Comparison of ENCODE assay signal across 8 cellular contexts in genomic region chr13:112942689-112943308, GRCh38. TPM values are rescaled to one million over a fixed set of nuclear protein-coding genes. Genes with fewer than 3 reads are reported as not detected.
DNase-seq lines count a peak whose midpoint lies in the region; ATAC-seq and TF ChIP-seq lines count a peak whose summit lies in the region.

No MANE protein-coding gene starts in this region.

- 2 to 4% methylated on average over 9 to 17 of the region's 18 CpGs for WGBS in testis, 2 donors

- ATAC-seq in HG02588 (IDR thresholded peaks at IDR 0.05; ENCODE audit: unreplicated experiment) (peak; percentile 92), SK-N-SH treated with all-trans-retinoic acid at 6 μM for 48 hours (peak; percentile 97), Right ventricle myocardium inferior (peak; percentile 96)

- peak overlapping the region; percentile 76 for H3K4me3 Mint-ChIP-seq in activated naive CD8-positive, alpha-beta T cell treated with anti-CD3 and anti-CD28 coated beads for 36 hours

- H3K4me1 Mint-ChIP-seq in activated naive CD8-positive, alpha-beta T cell treated with anti-CD3 and anti-CD28 coated beads for 36 hours = peaks cover 8% of the 10 kb centered on the region

- no peaks in the 10 kb centered on the region for H3K36me3 ChIP-seq in osteoblast (ENCODE audit: insufficient read depth, low read length)
- no peaks in the 10 kb centered on the region for H3K36me3 ChIP-seq in testis (ENCODE audit: low read depth, missing control alignments)

- H3K27me3 ChIP-seq in osteoblast (ENCODE audit: insufficient read depth, low read length) (peaks cover 38% of the 10 kb centered on the region), testis (no peaks in the 10 kb centered on the region)

- peak; percentile 94 for DNase-seq in NB4 (ENCODE audit: low read depth)
- DNase-seq in activated naive CD8-positive, alpha-beta T cell treated with anti-CD3 and anti-CD28 coated beads for 36 hours = peak; percentile 92
- DNase-seq in Right ventricle myocardium inferior (ENCODE audit: missing footprints) = peak; percentile 96
- peak; percentile 99 for DNase-seq in osteoblast (ENCODE audit: insufficient read length, low spot score, missing footprints)
- DNase-seq in testis = peak; percentile 99

- H3K27ac ChIP-seq in osteoblast (ENCODE audit: low read depth, low read length) (no peak overlapping the region), testis (peak overlapping the region in 1 of 2 donors; percentile 57)

- peak overlapping the region; percentile 75 for H3K4me2 ChIP-seq in osteoblast (ENCODE audit: insufficient read depth, low read length)

- intact Hi-C loops in Right ventricle myocardium inferior (cut with DNase I) (loop anchor here (2.0 to 10.0 kb wide), 3 partner anchors 40 to 452 kb away; no protein-coding TSS in a partner anchor), testis (cut with DNase I; ENCODE audit: low total_unique reads) (loop anchor here (5.0 to 10.0 kb wide), 2 partner anchors 82 to 120 kb away; no protein-coding TSS in a partner anchor)

- peaks cover 8% of the 10 kb centered on the region for H3K4me1 ChIP-seq in osteoblast (ENCODE audit: insufficient read depth, low read length)
- no peaks in the 10 kb centered on the region for H3K4me1 ChIP-seq in testis

- H3K9me3 Mint-ChIP-seq in activated naive CD8-positive, alpha-beta T cell treated with anti-CD3 and anti-CD28 coated beads for 36 hours = no peaks in the 10 kb centered on the region

- H3K27ac Mint-ChIP-seq in activated naive CD8-positive, alpha-beta T cell treated with anti-CD3 and anti-CD28 coated beads for 36 hours = no peak overlapping the region

- TF ChIP-seq CTCF in NB4 (IDR thresholded peaks at IDR 0.05; ENCODE audit: low read depth, low read length) (peak; percentile 97), osteoblast (IDR thresholded peaks at IDR 0.05; ENCODE audit: extremely low read depth, low read depth, low read length) (peak; percentile 99), testis (IDR thresholded peaks at IDR 0.05) (peak; percentile 86 to 89 (median 87))

- no peaks in the 10 kb centered on the region for H3K79me2 ChIP-seq in osteoblast (ENCODE audit: insufficient read depth, low read length)

- no peaks in the 10 kb centered on the region for H4K20me1 ChIP-seq in osteoblast (ENCODE audit: insufficient read depth, low read length)

- peak overlapping the region; percentile 40; the same call in 1 of the 2 replicates for H3K4me3 ChIP-seq in GM08714 (ENCODE audit: low read length)
- no peak overlapping the region for H3K4me3 ChIP-seq in NB4 (ENCODE audit: low read depth, low read length)
- peak overlapping the region; percentile 68 for H3K4me3 ChIP-seq in osteoblast (ENCODE audit: insufficient read depth, low read length)
- H3K4me3 ChIP-seq in testis = peak overlapping the region; percentile 56

- peak overlapping the region; percentile 68 for H2AFZ ChIP-seq in osteoblast (ENCODE audit: low read length)

- H3K9me3 ChIP-seq in osteoblast (ENCODE audit: low read depth, low read length) = no peaks in the 10 kb centered on the region
- H3K9me3 ChIP-seq in testis = no peaks in the 10 kb centered on the region

- H3K36me3 Mint-ChIP-seq in activated naive CD8-positive, alpha-beta T cell treated with anti-CD3 and anti-CD28 coated beads for 36 hours = no peaks in the 10 kb centered on the region

- peaks cover 42% of the 10 kb centered on the region for H3K27me3 Mint-ChIP-seq in activated naive CD8-positive, alpha-beta T cell treated with anti-CD3 and anti-CD28 coated beads for 36 hours

- no peak for TF ChIP-seq POLR2A in NB4 (IDR thresholded peaks at IDR 0.05; ENCODE audit: extremely low read depth, insufficient read length)
- TF ChIP-seq POLR2A in testis (IDR thresholded peaks at IDR 0.05) = no peak

TF ChIP-seq in SK-N-SH treated with all-trans-retinoic acid at 6 μM for 48 hours, 23 proteins besides CTCF, POLR2A, EP300 and RAD21:
- peak; percentile 64; the same call in 1 of the 2 replicates for TF ChIP-seq TSHZ2 (CRISPR knock-in tag; IDR thresholded peaks at IDR 0.05)
- 0 out of 2 replicates have a peak, but pooled peaks have one; percentile 11 for TF ChIP-seq TCF4 (CRISPR knock-in tag; IDR thresholded peaks at IDR 0.05; ENCODE audit: borderline replicate concordance)
- TF ChIP-seq ISL1 (CRISPR knock-in tag; IDR thresholded peaks at IDR 0.05) = no peak

RNA-seq across cellular contexts. Expression of gene MCF2L, which starts 26.2 kb away (rescaled TPM):
- 10 to 100 TPM in 1 of 2 experiments, 1 to 10 TPM in 1; 9.3 to 10.7 TPM for total RNA-seq in activated naive CD8-positive, alpha-beta T cell treated with anti-CD3 and anti-CD28 coated beads for 36 hours
- 45.9 TPM for total RNA-seq in Right ventricle myocardium inferior
- total RNA-seq in osteoblast = 6.5 TPM in 2 replicates
- total RNA-seq in testis = 10 to 100 TPM; 14.6 to 17.6 TPM
- polyA plus RNA-seq in testis (ENCODE audit: insufficient read depth, low read depth, low replicate concordance) = 5.0 TPM
